ENCODE assay signal across 18 cellular contexts in the genomic region with DNA sequence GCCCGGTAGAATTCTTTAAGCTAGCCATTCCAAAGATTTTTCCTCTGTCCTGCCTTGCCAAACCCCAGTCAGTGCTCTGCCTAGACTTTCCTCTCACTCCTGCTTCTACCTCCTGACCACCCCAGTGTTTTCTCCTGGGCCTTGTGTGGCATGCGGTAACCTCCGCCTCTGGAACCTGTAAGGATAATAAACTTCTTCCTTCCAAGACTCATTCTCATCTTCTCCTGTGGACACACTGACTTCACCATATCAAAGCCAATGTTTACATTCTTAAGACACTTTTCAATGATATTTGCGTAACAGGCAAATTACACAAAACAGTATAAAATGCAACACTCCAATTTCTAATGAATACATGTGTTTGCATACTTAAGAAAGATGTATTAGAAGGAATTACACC.
DNase-seq lines count a peak whose midpoint lies in the region; ATAC-seq and TF ChIP-seq lines count a peak whose summit lies in the region.
"Had no signal": no experiment of that assay in that cellular context is flagged by ENCODE, and none has a peak within 500 bp of the region (broad histone marks: within the 10 kb centered on the region; RNA-seq: fewer than 3 reads in every experiment).

No MANE protein-coding gene starts in this region.

- no peak overlapping the region for H3K14ac ChIP-seq in mesenchymal stem cell (ENCODE audit: low read length in 2 of 2)

- H3K4me3 ChIP-seq in AG10803 (ENCODE audit: low read length), result no peak overlapping the region
- H3K4me3 ChIP-seq in choroid plexus epithelial cell (ENCODE audit: low read depth, low read length), result no peak overlapping the region
- H3K4me3 ChIP-seq in mesenchymal stem cell (ENCODE audit: insufficient read depth in 1 of 2, low read depth in 1 of 2, low read length in 2 of 2), result no peak overlapping the region
- H3K4me3 ChIP-seq in upper lobe of right lung, result no peak overlapping the region
- H3K4me3 ChIP-seq: GM23338 had no signal

- no peak overlapping the region for H3K4me2 ChIP-seq in mesenchymal stem cell (ENCODE audit: low read length, poor library complexity, severe bottlenecking)
- H3K4me2 ChIP-seq: GM23338 had no signal

- TF ChIP-seq CTCF in AG10803 (conservative IDR thresholded peaks at IDR 0.05; ENCODE audit: low read length) (no peak), choroid plexus epithelial cell (conservative IDR thresholded peaks at IDR 0.05; ENCODE audit: low read depth, low read length) (no peak), upper lobe of right lung (IDR thresholded peaks at IDR 0.05) (no peak)

- H3K9me3 ChIP-seq in mesenchymal stem cell (ENCODE audit: control insufficient read depth, low read length) (no peaks in the 10 kb centered on the region), upper lobe of right lung (no peaks in the 10 kb centered on the region)

- H3K79me1 ChIP-seq in mesenchymal stem cell (replicated peaks; ENCODE audit: low read length, poor library complexity, severe bottlenecking), result no peaks in the 10 kb centered on the region

- ATAC-seq in upper lobe of right lung, result no peak
- ATAC-seq: GM23338, Right ventricle myocardium inferior had no signal

- no peaks in the 10 kb centered on the region for H3K27me3 ChIP-seq in mesenchymal stem cell (ENCODE audit: control insufficient read depth in 1 of 2, insufficient read depth in 1 of 2, low read length in 2 of 2)
- H3K27me3 ChIP-seq in upper lobe of right lung, result no peaks in the 10 kb centered on the region

- H4K8ac ChIP-seq in mesenchymal stem cell (ENCODE audit: low read length), result no peak overlapping the region

- H2AK5ac ChIP-seq in mesenchymal stem cell (ENCODE audit: low read length, severe bottlenecking), result no peak overlapping the region

- no peak overlapping the region for H2BK15ac ChIP-seq in mesenchymal stem cell (ENCODE audit: low read depth, poor library complexity, severe bottlenecking)

- no peak overlapping the region for H3K18ac ChIP-seq in mesenchymal stem cell (ENCODE audit: low read depth in 1 of 2, low read length in 2 of 2)

- H3K36me3 ChIP-seq in mesenchymal stem cell (ENCODE audit: control insufficient read depth in 1 of 2, insufficient read depth in 2 of 2, low read depth in 1 of 2, low read length in 2 of 2) (no peaks in the 10 kb centered on the region), upper lobe of right lung (no peaks in the 10 kb centered on the region)

- H3K4me1 ChIP-seq in mesenchymal stem cell (ENCODE audit: control insufficient read depth, insufficient read depth, low read depth, low read length) (no peaks in the 10 kb centered on the region), upper lobe of right lung (no peaks in the 10 kb centered on the region)

- H2BK12ac ChIP-seq in mesenchymal stem cell (ENCODE audit: low read length in 2 of 2), result no peak overlapping the region

- no peak overlapping the region for H2BK5ac ChIP-seq in mesenchymal stem cell (ENCODE audit: low read depth, low read length, poor library complexity, severe bottlenecking)

- no peak overlapping the region for H3K23ac ChIP-seq in mesenchymal stem cell (ENCODE audit: low read length in 2 of 2)

- H3K9ac ChIP-seq in mesenchymal stem cell (ENCODE audit: low read length), result peak overlapping the region; percentile 31

- 87% methylated on average over 4 of the region's 4 CpGs for WGBS in mesenchymal stem cell

- H2AFZ ChIP-seq in mesenchymal stem cell (ENCODE audit: low read depth, low read length), result no peak overlapping the region
- H2AFZ ChIP-seq: GM23338 had no signal

- H4K91ac ChIP-seq in mesenchymal stem cell (ENCODE audit: low read length), result no peak overlapping the region

- H3K27ac ChIP-seq in mesenchymal stem cell (ENCODE audit: low read length, poor library complexity, severe bottlenecking) (no peak overlapping the region), upper lobe of right lung (no peak overlapping the region)

- DNase-seq in AG10803 (ENCODE audit: low read depth) (peak; percentile 7), M059J (ENCODE audit: low read depth) (peak; percentile 24), choroid plexus epithelial cell (ENCODE audit: low read depth) (peak; percentile 5), mesenchymal stem cell (no peak), upper lobe of right lung (no peak), NCI-H82 (lab: John Stamatoyannopoulos, UW) (no peak)
- DNase-seq in stimulated activated CD4-positive, alpha-beta T cell treated with anti-CD3 and anti-CD28 coated beads, Interleukin-12 subunit alpha, Interleukin-12 subunit beta, amount 100 ng/mL, for 4 hours, result no peak
- DNase-seq: CD4-positive, CD25-positive, alpha-beta regulatory T cell; DMS 273 treated with DMSO at 0.1 percent for 48 hours; DMS79 treated with DMSO at 0.1 percent for 48 hours; NCI-H1694; NCI-H2081 treated with DMSO at 0.1 percent for 48 hours; NCI-H2171 treated with DMSO at 0.1 percent for 48 hours; NCI-H526; OCI-M1; SW 1271 had no signal

- H3K4ac ChIP-seq in mesenchymal stem cell (ENCODE audit: low read depth in 1 of 2, low read length in 2 of 2), result no peak overlapping the region

- intact Hi-C loops in upper lobe of right lung (cut with DNase I), result no loop called here

- no peak overlapping the region for H2BK120ac ChIP-seq in mesenchymal stem cell (ENCODE audit: low read depth, low read length)

Comparison
In these comparisons a context has a peak if more than half of its experiments do, and no peak if none do; other contexts are left out.
1. DNase-seq: peak in AG10803 (single experiment), M059J (single experiment) and choroid plexus epithelial cell (single experiment); none in mesenchymal stem cell (single experiment), upper lobe of right lung (single experiment), stimulated activated CD4-positive, alpha-beta T cell treated with anti-CD3 and anti-CD28 coated beads, Interleukin-12 subunit alpha, Interleukin-12 subunit beta, amount 100 ng/mL, for 4 hours (single experiment) and NCI-H82 (single experiment).